In genomic region chr9:16585571-16585970, GRCh38 we compare ENCODE assay signal across 22 cellular contexts.
"Had no signal": no experiment of that assay in that cellular context is flagged by ENCODE, and none has a peak within 500 bp of the region (broad histone marks: within the 10 kb centered on the region; RNA-seq: fewer than 3 reads in every experiment).

No MANE protein-coding gene starts in this region.

- H3K4me3 Mint-ChIP-seq: effector memory CD8-positive, alpha-beta T cell; memory B cell; natural killer cell; neural crest cell; stimulated activated naive CD8-positive, alpha-beta T cell treated with anti-CD3 and anti-CD28 coated beads, Interleukin-15, amount 100 ng/mL, for 72 hours had no signal

- H3K4me1 ChIP-seq: pancreas, right lobe of liver had no signal

- H3K27ac Mint-ChIP-seq: effector memory CD8-positive, alpha-beta T cell; memory B cell; natural killer cell; stimulated activated naive CD8-positive, alpha-beta T cell treated with anti-CD3 and anti-CD28 coated beads, Interleukin-15, amount 100 ng/mL, for 72 hours had no signal

- H3K9me3 Mint-ChIP-seq: natural killer cell; neural crest cell; stimulated activated naive CD8-positive, alpha-beta T cell treated with anti-CD3 and anti-CD28 coated beads, Interleukin-15, amount 100 ng/mL, for 72 hours had no signal

- H3K27ac ChIP-seq: gastrocnemius medialis, neutrophil, pancreas, right lobe of liver, thyroid gland had no signal

- H3K4me1 Mint-ChIP-seq: memory B cell; stimulated activated naive CD8-positive, alpha-beta T cell treated with anti-CD3 and anti-CD28 coated beads, Interleukin-15, amount 100 ng/mL, for 72 hours had no signal

- H3K9me3 ChIP-seq: gastrocnemius medialis, neutrophil, pancreas, right lobe of liver, thyroid gland had no signal

- FAIRE-seq: keratinocyte, pancreas had no signal

- DNase-seq: cortex of kidney; effector memory CD8-positive, alpha-beta T cell; foreskin fibroblast; gastrocnemius medialis; head of caudate nucleus; natural killer cell; pancreas; right lobe of liver; stimulated activated CD4-positive, alpha-beta T cell treated with anti-CD3 and anti-CD28 coated beads, Interleukin-12 subunit alpha, Interleukin-12 subunit beta, amount 100 ng/mL, for 4 hours; stimulated activated CD4-positive, alpha-beta T cell treated with anti-CD3 and anti-CD28 coated beads, Interleukin-1b, Interleukin-23, amount 100 ng/mL, for 48 hours; stimulated activated CD4-positive, alpha-beta T cell treated with anti-CD3 and anti-CD28 coated beads, Interleukin-4, amount 100 ng/mL, for 1 hour; stimulated activated CD8-positive, alpha-beta memory T cell treated with anti-CD3 and anti-CD28 coated beads, Interleukin-4, amount 100 ng/mL, for 48 hours; stimulated activated naive CD4-positive, alpha-beta T cell; stimulated activated naive CD8-positive, alpha-beta T cell treated with anti-CD3 and anti-CD28 coated beads, Interleukin-15, amount 100 ng/mL, for 72 hours; thyroid gland; trophoblast cell had no signal

- H3K36me3 ChIP-seq: gastrocnemius medialis, neutrophil, pancreas, right lobe of liver, thyroid gland had no signal

- H3K27me3 Mint-ChIP-seq: effector memory CD8-positive, alpha-beta T cell; memory B cell; stimulated activated naive CD8-positive, alpha-beta T cell treated with anti-CD3 and anti-CD28 coated beads, Interleukin-15, amount 100 ng/mL, for 72 hours had no signal

- H3K36me3 Mint-ChIP-seq: memory B cell, natural killer cell had no signal

- H3K4me3 ChIP-seq: gastrocnemius medialis, lung, pancreas, right lobe of liver, smooth muscle cell, thyroid gland had no signal

- H3K27me3 ChIP-seq: gastrocnemius medialis, neutrophil, pancreas, right lobe of liver, thyroid gland had no signal
